ENCODE assay signal across 8 cellular contexts in genomic region chr3:129439817-129440647, GRCh38. TPM values are rescaled to one million over a fixed set of nuclear protein-coding genes. Genes with fewer than 3 reads are reported as not detected.
DNase-seq lines count a peak whose midpoint lies in the region; ATAC-seq, FAIRE-seq and TF ChIP-seq lines count a peak whose summit lies in the region.

IFT122 (plus strand) TSS chr3:129440224; CDS start chr3:129440331, 107 bp downstream.
MBD4 (minus strand) TSS chr3:129439948; CDS start chr3:129439833, 115 bp downstream.

- H3K4me1 ChIP-seq in small intestine (ENCODE audit: control insufficient read depth in 2 of 2, insufficient read depth in 1 of 2, low read depth in 1 of 2, low read length in 1 of 2) = peaks cover 3 to 8% of the 10 kb centered on the region in 2 donors

- peak within 1 kb of the TSS; percentile 99 for H3K4me3 Mint-ChIP-seq in WTC11

- H3K27me3 Mint-ChIP-seq in WTC11 (ENCODE audit: low read depth) = no peaks in the 10 kb centered on the region; the same call in 1 of the 2 replicates

- H3K36me3 Mint-ChIP-seq in WTC11 = peaks cover 32% of the 10 kb centered on the region

- peak within 1 kb of the TSS; percentile 100 for H3K27ac Mint-ChIP-seq in WTC11

- no peaks in the 10 kb centered on the region for H3K27me3 ChIP-seq in small intestine (ENCODE audit: control insufficient read depth in 2 of 2, insufficient read depth in 2 of 2, low read length in 2 of 2)

- DNase-seq in AG08395 (ENCODE audit: low spot score) (peak; percentile 100), NCI-H226 (peak; percentile 98), WTC11 (ENCODE audit: low spot score) (peak; percentile 98), cardiac fibroblast (ENCODE audit: low read depth in 2 of 2) (peak; percentile 100), iPS-NIHi11 (ENCODE audit: low spot score) (peak; percentile 100), small intestine (peak; percentile 100)

- H3K4me1 Mint-ChIP-seq in WTC11 = peaks cover 31% of the 10 kb centered on the region

- TF ChIP-seq CTCF in WTC11 (IDR thresholded peaks at IDR 0.05) (no peak), cardiac fibroblast (IDR thresholded peaks at IDR 0.05; ENCODE audit: low read depth, low read length) (no peak)

- peaks cover 7% of the 10 kb centered on the region in 2 donors for H3K36me3 ChIP-seq in small intestine (ENCODE audit: control insufficient read depth in 2 of 2, insufficient read depth in 2 of 2, low read length in 2 of 2)

- peak; percentile 70 for FAIRE-seq in small intestine (lab: Jason Lieb, UNC)

- 0 to 1% (median 1%) methylated on average over 69 to 77 of the region's 77 CpGs for WGBS in small intestine, 3 donors

- POLR2A ChIA-PET in WTC11 (lab: Charles Lee) = interaction anchor here (0.6 to 1.8 kb wide), 9 partner anchors 9 to 178 kb away, joined by 3 to 10 read pairs (median 3); no protein-coding TSS in a partner anchor

- CTCF ChIA-PET in WTC11 (lab: Charles Lee) = interaction anchor here (0.6 to 2.9 kb wide), 10 partner anchors 9 to 508 kb away, joined by 3 to 25 read pairs (median 4); no protein-coding TSS in a partner anchor

- ATAC-seq in GM18909 (IDR thresholded peaks at IDR 0.05; ENCODE audit: poor library complexity, unreplicated experiment) (peak; percentile 88), HG03175 (IDR thresholded peaks at IDR 0.05; ENCODE audit: unreplicated experiment) (peak; percentile 90), WTC11 (peak; percentile 94)

- H3K9me3 Mint-ChIP-seq in WTC11 = no peaks in the 10 kb centered on the region

- peak within 1 kb of the TSS; percentile 91 to 92 for H3K4me3 ChIP-seq in cardiac fibroblast (replicated peaks in 1 of 2; ENCODE audit: low read depth in 2 of 2, low read length in 2 of 2)
- H3K4me3 ChIP-seq in small intestine (ENCODE audit: low read depth in 1 of 2, low read length in 2 of 2) = peak within 1 kb of the TSS; percentile 54 to 79

- no peaks in the 10 kb centered on the region for H3K9me3 ChIP-seq in small intestine (ENCODE audit: control insufficient read depth, low read depth)

- peak within 1 kb of the TSS; percentile 89 to 92 for H3K27ac ChIP-seq in small intestine (ENCODE audit: low read depth in 1 of 2, low read length in 1 of 2)

TF ChIP-seq in WTC11, 78 proteins besides CTCF, POLR2A, EP300 and RAD21 (continues in another document):
- TF ChIP-seq FOXK1 (CRISPR knock-in tag; IDR thresholded peaks at IDR 0.05) (peak; percentile 94), CBFB (CRISPR knock-in tag; IDR thresholded peaks at IDR 0.05; ENCODE audit: low read depth) (0 out of 2 replicates have a peak, but pooled peaks have one; percentile 27), MAX (CRISPR knock-in tag; IDR thresholded peaks at IDR 0.05) (peak; percentile 55), ETV6 (CRISPR knock-in tag; IDR thresholded peaks at IDR 0.05) (peak; percentile 75), ZNF121 (CRISPR knock-in tag; IDR thresholded peaks at IDR 0.05) (no peak), ZBTB43 (CRISPR knock-in tag; IDR thresholded peaks at IDR 0.05) (peak; percentile 73; the same call in 1 of the 2 replicates), SP1 (CRISPR knock-in tag; conservative IDR thresholded peaks at IDR 0.05) (peak; percentile 94), NFE2L1 (CRISPR knock-in tag; IDR thresholded peaks at IDR 0.05) (peak; percentile 72; the same call in 1 of the 2 replicates), CREM (CRISPR knock-in tag; IDR thresholded peaks at IDR 0.05) (peak; percentile 81), SMAD3 (CRISPR knock-in tag; IDR thresholded peaks at IDR 0.05; ENCODE audit: borderline replicate concordance) (peak; percentile 58; the same call in 1 of the 2 replicates), ZBTB21 (CRISPR knock-in tag; IDR thresholded peaks at IDR 0.05; ENCODE audit: borderline replicate concordance) (peak; percentile 58; the same call in 1 of the 2 replicates), HMGA2 (CRISPR knock-in tag; IDR thresholded peaks at IDR 0.05) (no peak), HMGXB4 (CRISPR knock-in tag; IDR thresholded peaks at IDR 0.05) (0 out of 2 replicates have a peak, but pooled peaks have one; percentile 71), MYBL2 (CRISPR knock-in tag; IDR thresholded peaks at IDR 0.05) (peak; percentile 94), GABPB1 (CRISPR knock-in tag; IDR thresholded peaks at IDR 0.05) (peak; percentile 34; the same call in 1 of the 2 replicates), E2F1 (CRISPR knock-in tag; IDR thresholded peaks at IDR 0.05) (peak; percentile 65; the same call in 1 of the 2 replicates), NFATC4 (CRISPR knock-in tag; IDR thresholded peaks at IDR 0.05) (no peak), NFYB (CRISPR knock-in tag; conservative IDR thresholded peaks at IDR 0.05; ENCODE audit: low read depth) (peak; percentile 64), ZNF416 (CRISPR knock-in tag; IDR thresholded peaks at IDR 0.05) (peak; percentile 58; the same call in 1 of the 2 replicates), MXD4 (CRISPR knock-in tag; IDR thresholded peaks at IDR 0.05; ENCODE audit: borderline replicate concordance) (no peak), FOXP1 (CRISPR knock-in tag; IDR thresholded peaks at IDR 0.05; ENCODE audit: borderline replicate concordance) (peak; percentile 63; the same call in 1 of the 2 replicates), SMAD4 (CRISPR knock-in tag; IDR thresholded peaks at IDR 0.05) (no peak), ZNF232 (CRISPR knock-in tag; IDR thresholded peaks at IDR 0.05) (peak; percentile 87; the same call in 1 of the 2 replicates), ZNF281 (CRISPR knock-in tag; IDR thresholded peaks at IDR 0.05) (0 out of 2 replicates have a peak, but pooled peaks have one; percentile 23), CREB1 (CRISPR knock-in tag; IDR thresholded peaks at IDR 0.05) (0 out of 2 replicates have a peak, but pooled peaks have one; percentile 36)

RNA-seq across cellular contexts. Expression of gene IFT122, which starts in this region (rescaled TPM):
- 21.6 to 24.2 TPM (median 22.8 TPM) in 3 replicates for total RNA-seq in WTC11 (2021)
- 1 to 10 TPM; 5.1 to 9.7 (median 8.4) TPM for polyA plus RNA-seq in small intestine

RNA-seq across cellular contexts. Expression of gene MBD4, which starts in this region (rescaled TPM):
- total RNA-seq in WTC11 (2021) = 31.4 to 36.9 TPM (median 33.0 TPM) in 3 replicates
- 10 to 100 TPM; 17.0 to 27.1 (median 17.9) TPM for polyA plus RNA-seq in small intestine

Comparison
In these comparisons a context has a peak if more than half of its experiments do, and no peak if none do; other contexts are left out.
1. Peak in every context shown above with its lines: DNase-seq, ATAC-seq, H3K4me3 ChIP-seq and H3K27ac ChIP-seq.